ENCODE assay signal across 18 cellular contexts in genomic region chrX:129782706-129783105, GRCh38. TPM values are rescaled to one million over a fixed set of nuclear protein-coding genes. Genes with fewer than 3 reads are reported as not detected.
A peak's percentile ranks its signal among the peaks of the same experiment; 100 is the strongest.
DNase-seq lines count a peak whose midpoint lies in the region; ATAC-seq and TF ChIP-seq lines count a peak whose summit lies in the region.
"Had no signal": no experiment of that assay in that cellular context is flagged by ENCODE, and none has a peak within 500 bp of the region (broad histone marks: within the 10 kb centered on the region; RNA-seq: fewer than 3 reads in every experiment).

No MANE protein-coding gene starts in this region.

- H3K9me3 ChIP-seq in MM.1S (replicated peaks; ENCODE audit: insufficient read depth, low read length): no peaks in the 10 kb centered on the region
- H3K9me3 ChIP-seq: psoas muscle had no signal

- peaks cover 5% of the 10 kb centered on the region; the same call in 1 of the 2 replicates for H4K20me1 ChIP-seq in MM.1S (ENCODE audit: insufficient read depth, low read length)

- H3K4me1 Mint-ChIP-seq in activated naive CD4-positive, alpha-beta T cell treated with anti-CD3 and anti-CD28 coated beads for 36 hours (ENCODE audit: low read depth): peaks cover 59% of the 10 kb centered on the region
- H3K4me1 Mint-ChIP-seq in activated naive CD8-positive, alpha-beta T cell treated with anti-CD3 and anti-CD28 coated beads, Interleukin-2, amount 50 U/mL, for 24 hours: peaks cover 65% of the 10 kb centered on the region
- peaks cover 60% of the 10 kb centered on the region for H3K4me1 Mint-ChIP-seq in stimulated activated memory B cell treated with anti-CD40 and anti-IgM and Interleukin-4, amounts not matched to agents 10 μg/mL and 1 μg/mL and 100 μg/mL, for 72 hours

- H3K27ac Mint-ChIP-seq in activated naive CD4-positive, alpha-beta T cell treated with anti-CD3 and anti-CD28 coated beads for 36 hours: peak overlapping the region; percentile 90
- peak overlapping the region; percentile 93 for H3K27ac Mint-ChIP-seq in activated naive CD8-positive, alpha-beta T cell treated with anti-CD3 and anti-CD28 coated beads, Interleukin-2, amount 50 U/mL, for 24 hours
- peak overlapping the region; percentile 90 for H3K27ac Mint-ChIP-seq in stimulated activated memory B cell treated with anti-CD40 and anti-IgM and Interleukin-4, amounts not matched to agents 10 μg/mL and 1 μg/mL and 100 μg/mL, for 72 hours

- peak overlapping the region; percentile 52 for H3K4me3 ChIP-seq in MM.1S (ENCODE audit: low read length)
- H3K4me3 ChIP-seq: psoas muscle, SK-N-MC had no signal

- ATAC-seq in activated naive CD8-positive, alpha-beta T cell treated with anti-CD3 and anti-CD28 coated beads, Interleukin-2, amount 50 U/mL, for 24 hours: no peak
- ATAC-seq in stimulated activated memory B cell treated with anti-CD40 and anti-IgM and Interleukin-4, amounts not matched to agents 10 μg/mL and 1 μg/mL and 100 μg/mL, for 72 hours: no peak
- ATAC-seq in GM19397 (IDR thresholded peaks at IDR 0.05; ENCODE audit: unreplicated experiment) (no peak), GM21619 (IDR thresholded peaks at IDR 0.05; ENCODE audit: unreplicated experiment) (no peak)
- ATAC-seq: activated CD4-positive, CD25-positive, alpha-beta regulatory T cell treated with anti-CD3 and anti-CD28 coated beads, Interleukin-2, amount 50 U/mL, for 24 hours; psoas muscle had no signal

- H3K9ac ChIP-seq in MM.1S (ENCODE audit: low read length): no peak overlapping the region

- H3K4me3 Mint-ChIP-seq in activated naive CD4-positive, alpha-beta T cell treated with anti-CD3 and anti-CD28 coated beads for 36 hours: peak overlapping the region; percentile 82
- peak overlapping the region; percentile 93 for H3K4me3 Mint-ChIP-seq in activated naive CD8-positive, alpha-beta T cell treated with anti-CD3 and anti-CD28 coated beads, Interleukin-2, amount 50 U/mL, for 24 hours
- H3K4me3 Mint-ChIP-seq in stimulated activated memory B cell treated with anti-CD40 and anti-IgM and Interleukin-4, amounts not matched to agents 10 μg/mL and 1 μg/mL and 100 μg/mL, for 72 hours: peak overlapping the region; percentile 86

- DNase-seq in activated naive CD4-positive, alpha-beta T cell treated with anti-CD3 and anti-CD28 coated beads for 36 hours: no peak
- no peak for DNase-seq in activated naive CD4-positive, alpha-beta T cell treated with anti-CD3 and anti-CD28 coated beads, Interleukin-2, amount 50 U/mL, for 16 hours
- DNase-seq in MM.1S (no peak), NAMALWA (ENCODE audit: low spot score) (no peak)
- no peak for DNase-seq in activated naive CD8-positive, alpha-beta T cell treated with anti-CD3 and anti-CD28 coated beads, Interleukin-2, amount 50 U/mL, for 24 hours
- DNase-seq: activated gamma-delta T cell treated with Interleukin-2 at 50 U/mL for 16 hours, caudate nucleus, glutamatergic neuron, NCI-H1417 treated with DMSO at 0.1 percent for 48 hours, NCI-H2227 treated with DMSO at 0.1 percent for 48 hours, OCI-M1, psoas muscle, trophoblast cell had no signal

- CTCF ChIA-PET in activated naive CD4-positive, alpha-beta T cell treated with anti-CD3 and anti-CD28 coated beads for 36 hours (lab: Charles Lee): interaction anchor here (1.2 to 2.6 kb wide), 4 partner anchors 17 to 29 kb away, joined by 3 to 13 read pairs (median 8); no protein-coding TSS in a partner anchor

- H3K79me2 ChIP-seq in MM.1S (ENCODE audit: low read length): peaks cover 87% of the 10 kb centered on the region

- TF ChIP-seq CTCF in MM.1S (IDR thresholded peaks at IDR 0.05; ENCODE audit: low read length): no peak

- no peaks in the 10 kb centered on the region for H3K27me3 Mint-ChIP-seq in activated naive CD4-positive, alpha-beta T cell treated with anti-CD3 and anti-CD28 coated beads for 36 hours (ENCODE audit: low read depth)
- no peaks in the 10 kb centered on the region for H3K27me3 Mint-ChIP-seq in activated naive CD8-positive, alpha-beta T cell treated with anti-CD3 and anti-CD28 coated beads, Interleukin-2, amount 50 U/mL, for 24 hours
- no peaks in the 10 kb centered on the region for H3K27me3 Mint-ChIP-seq in stimulated activated memory B cell treated with anti-CD40 and anti-IgM and Interleukin-4, amounts not matched to agents 10 μg/mL and 1 μg/mL and 100 μg/mL, for 72 hours

- H3K27me3 ChIP-seq in MM.1S (replicated peaks; ENCODE audit: insufficient read depth, low read length): no peaks in the 10 kb centered on the region

- H3K4me2 ChIP-seq in MM.1S (ENCODE audit: low read depth, low read length): peak overlapping the region; percentile 91; the same call in 1 of the 2 replicates

- intact Hi-C loops in activated naive CD4-positive, alpha-beta T cell treated with anti-CD3 and anti-CD28 coated beads for 36 hours (cut with micrococcal nuclease): loop anchor here (5.0 kb wide), 1 partner anchor 180 kb away; no protein-coding TSS in a partner anchor

- H3K27ac ChIP-seq in MM.1S (ENCODE audit: low read length): peak overlapping the region; percentile 91; the same call in 1 of the 2 replicates
- H3K27ac ChIP-seq: psoas muscle, SK-N-MC had no signal

- no peaks in the 10 kb centered on the region; the same call in 1 of the 2 replicates for H3K36me3 ChIP-seq in MM.1S (replicated peaks; ENCODE audit: insufficient read depth, low read length)

- peaks cover 54% of the 10 kb centered on the region for H3K36me3 Mint-ChIP-seq in activated naive CD4-positive, alpha-beta T cell treated with anti-CD3 and anti-CD28 coated beads for 36 hours (ENCODE audit: low read depth)
- H3K36me3 Mint-ChIP-seq in activated naive CD8-positive, alpha-beta T cell treated with anti-CD3 and anti-CD28 coated beads, Interleukin-2, amount 50 U/mL, for 24 hours (ENCODE audit: low read depth): peaks cover 52% of the 10 kb centered on the region
- peaks cover 60% of the 10 kb centered on the region for H3K36me3 Mint-ChIP-seq in stimulated activated memory B cell treated with anti-CD40 and anti-IgM and Interleukin-4, amounts not matched to agents 10 μg/mL and 1 μg/mL and 100 μg/mL, for 72 hours

- H2AFZ ChIP-seq in MM.1S (ENCODE audit: low read length): no peak overlapping the region

- no peaks in the 10 kb centered on the region for H3K9me3 Mint-ChIP-seq in activated naive CD4-positive, alpha-beta T cell treated with anti-CD3 and anti-CD28 coated beads for 36 hours
- H3K9me3 Mint-ChIP-seq in activated naive CD8-positive, alpha-beta T cell treated with anti-CD3 and anti-CD28 coated beads, Interleukin-2, amount 50 U/mL, for 24 hours: no peaks in the 10 kb centered on the region
- H3K9me3 Mint-ChIP-seq in stimulated activated memory B cell treated with anti-CD40 and anti-IgM and Interleukin-4, amounts not matched to agents 10 μg/mL and 1 μg/mL and 100 μg/mL, for 72 hours: peaks cover 3% of the 10 kb centered on the region

- H3K4me1 ChIP-seq in MM.1S (ENCODE audit: low read length): peaks cover 66% of the 10 kb centered on the region
- H3K4me1 ChIP-seq: psoas muscle had no signal

- H3K9me2 ChIP-seq in MM.1S (replicated peaks; ENCODE audit: insufficient read depth, low read length): no peaks in the 10 kb centered on the region

- H3F3A ChIP-seq in MM.1S (ENCODE audit: insufficient read depth, low read length): peaks cover 39% of the 10 kb centered on the region

RNA-seq across cellular contexts. Expression of gene SASH3, which starts 3.0 kb away (rescaled TPM):
- total RNA-seq in activated naive CD4-positive, alpha-beta T cell treated with anti-CD3 and anti-CD28 coated beads for 36 hours: 10 to 100 TPM; 90.3 to 98.7 TPM

RNA-seq across cellular contexts. Expression of gene XPNPEP2, which starts 43.9 kb away (rescaled TPM):
- under 1 TPM; 0.21 to 0.27 TPM for total RNA-seq in activated naive CD4-positive, alpha-beta T cell treated with anti-CD3 and anti-CD28 coated beads for 36 hours
